Comparison of ENCODE assay signal across 8 cellular contexts in the genomic region with DNA sequence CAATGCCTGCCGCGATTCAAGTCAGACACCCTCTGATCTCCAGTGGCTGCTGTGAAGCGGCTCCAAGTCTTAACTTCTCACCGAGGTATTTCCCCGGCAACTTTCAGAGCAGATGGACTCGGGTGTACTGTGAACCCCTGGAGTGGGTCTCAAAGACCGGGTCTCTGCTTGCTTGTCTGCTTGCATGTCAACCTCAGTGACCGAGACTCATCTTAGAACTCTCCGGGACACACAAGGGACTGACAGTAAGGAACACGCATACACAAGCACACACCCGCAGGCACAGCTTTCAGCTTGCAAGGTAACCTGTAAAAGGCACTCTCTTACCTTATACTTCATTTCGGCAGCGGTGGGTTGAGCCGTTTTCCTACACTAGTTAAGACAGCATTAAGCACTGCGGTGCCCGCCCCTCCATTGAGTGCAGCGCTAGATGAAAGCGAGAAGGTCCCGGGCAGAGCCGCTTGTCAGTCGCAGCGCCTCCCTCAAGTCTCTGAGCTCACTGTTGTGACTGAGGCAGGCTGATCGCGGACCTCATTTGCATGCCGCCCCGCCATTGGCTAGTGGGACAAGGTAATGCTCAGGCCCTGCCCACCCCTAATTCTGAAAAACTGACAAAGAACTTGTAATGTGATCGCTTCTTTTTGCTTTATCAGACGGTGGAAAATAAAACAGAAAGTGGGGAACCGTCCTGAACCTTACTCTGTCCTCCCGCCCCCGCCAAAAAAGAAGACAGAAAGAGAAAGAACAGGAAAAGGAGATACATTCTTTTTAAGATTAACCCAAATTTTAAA. TPM values are rescaled to one million over a fixed set of nuclear protein-coding genes. Genes with fewer than 3 reads are reported as not detected.
A peak's percentile ranks its signal among the peaks of the same experiment; 100 is the strongest.
DNase-seq lines count a peak whose midpoint lies in the region; ATAC-seq, FAIRE-seq and TF ChIP-seq lines count a peak whose summit lies in the region.

A gene with protein sequence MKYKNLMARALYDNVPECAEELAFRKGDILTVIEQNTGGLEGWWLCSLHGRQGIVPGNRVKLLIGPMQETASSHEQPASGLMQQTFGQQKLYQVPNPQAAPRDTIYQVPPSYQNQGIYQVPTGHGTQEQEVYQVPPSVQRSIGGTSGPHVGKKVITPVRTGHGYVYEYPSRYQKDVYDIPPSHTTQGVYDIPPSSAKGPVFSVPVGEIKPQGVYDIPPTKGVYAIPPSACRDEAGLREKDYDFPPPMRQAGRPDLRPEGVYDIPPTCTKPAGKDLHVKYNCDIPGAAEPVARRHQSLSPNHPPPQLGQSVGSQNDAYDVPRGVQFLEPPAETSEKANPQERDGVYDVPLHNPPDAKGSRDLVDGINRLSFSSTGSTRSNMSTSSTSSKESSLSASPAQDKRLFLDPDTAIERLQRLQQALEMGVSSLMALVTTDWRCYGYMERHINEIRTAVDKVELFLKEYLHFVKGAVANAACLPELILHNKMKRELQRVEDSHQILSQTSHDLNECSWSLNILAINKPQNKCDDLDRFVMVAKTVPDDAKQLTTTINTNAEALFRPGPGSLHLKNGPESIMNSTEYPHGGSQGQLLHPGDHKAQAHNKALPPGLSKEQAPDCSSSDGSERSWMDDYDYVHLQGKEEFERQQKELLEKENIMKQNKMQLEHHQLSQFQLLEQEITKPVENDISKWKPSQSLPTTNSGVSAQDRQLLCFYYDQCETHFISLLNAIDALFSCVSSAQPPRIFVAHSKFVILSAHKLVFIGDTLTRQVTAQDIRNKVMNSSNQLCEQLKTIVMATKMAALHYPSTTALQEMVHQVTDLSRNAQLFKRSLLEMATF (minus strand): TSS at position 492 of the 791 bp plus-strand sequence. CDS start 153 bp downstream, at position 339.

- no peaks in the 10 kb centered on the region for H4K20me1 ChIP-seq in H1 (replicated peaks in 1 of 2; ENCODE audit: control insufficient read depth in 1 of 2, insufficient read depth in 2 of 2, low read length in 2 of 2)

- no peaks in the 10 kb centered on the region for H3K27me3 Mint-ChIP-seq in memory B cell

- peak within 1 kb of the TSS; percentile 93 for H3K4me3 Mint-ChIP-seq in memory B cell

- H3K23ac ChIP-seq in H1 (ENCODE audit: insufficient read length) = no peak within 1 kb of the TSS

- H3K23me2 ChIP-seq in H1 (ENCODE audit: low read depth, low read length) = peaks cover 6% of the 10 kb centered on the region; the same call in 1 of the 2 replicates

- H3K79me1 ChIP-seq in H1 (ENCODE audit: low read depth, low read length) = no peaks in the 10 kb centered on the region

- H4K8ac ChIP-seq in H1 (ENCODE audit: extremely low read depth, insufficient read depth, low read length) = 0 out of 2 replicates have a peak within 1 kb of the TSS, but pooled peaks have one; percentile 5

- H3K18ac ChIP-seq in H1 (ENCODE audit: extremely low read depth, low read length) = no peak within 1 kb of the TSS; the same call in 1 of the 2 replicates

- no peaks in the 10 kb centered on the region for H3K79me2 ChIP-seq in H1 (ENCODE audit: control insufficient read depth in 1 of 2, insufficient read depth in 2 of 2, low read length in 2 of 2)

- H3K36me3 ChIP-seq in H1 (ENCODE audit: control insufficient read depth in 2 of 4, insufficient read depth in 4 of 4, low read length in 3 of 4) = no peaks in the 10 kb centered on the region

- no peak within 1 kb of the TSS for H4K91ac ChIP-seq in H1 (replicated peaks; ENCODE audit: insufficient read length, low read length)

- H3K9me3 Mint-ChIP-seq in memory B cell = no peaks in the 10 kb centered on the region

- TF ChIP-seq POLR2A in H1 (IDR thresholded peaks at IDR 0.05; ENCODE audit: control extremely low read depth in 1 of 2, low read depth in 2 of 2, low read length in 2 of 2) = peak; percentile 48 to 60

- peak within 1 kb of the TSS in 1 of 4 experiments; percentile 26; a peak in 2 of 7 replicates for H3K9ac ChIP-seq in H1 (replicated peaks in 1 of 4; ENCODE audit: extremely low read depth in 1 of 4, low read depth in 3 of 4, low read length in 3 of 4)

- H3K4me3 ChIP-seq in H1 (ENCODE audit: extremely low read depth in 1 of 4, insufficient read depth in 2 of 4, low read depth in 3 of 4, low read length in 4 of 4) = peak within 1 kb of the TSS; percentile 53 to 87 (median 80)

- WGBS in H1 (ENCODE audit: extremely low coverage in 1 of 2, insufficient coverage in 1 of 2, insufficient read length in 1 of 2, insufficient replicate concordance in 2 of 2, low coverage in 1 of 2, low lambda C conversion rate in 2 of 2, missing lambda C conversion rate in 1 of 2), 2 experiments = 1% methylated on average over 31 of the region's 31 CpGs; no CpG with 5 or more reads in 1 of the 2 experiments

- no peak within 1 kb of the TSS for H2BK120ac ChIP-seq in H1 (replicated peaks; ENCODE audit: low read depth, low read length)

- FAIRE-seq in H1 (lab: Jason Lieb, UNC) = peak; percentile 86

- H2BK5ac ChIP-seq in H1 (ENCODE audit: low read depth, low read length) = no peak within 1 kb of the TSS

- H2AK5ac ChIP-seq in H1 (ENCODE audit: low read depth, low read length) = no peak within 1 kb of the TSS

- peaks cover 0 to 3% (median 0%) of the 10 kb centered on the region in 4 experiments; a peak in 3 of 7 replicates for H3K27me3 ChIP-seq in H1 (replicated peaks in 1 of 4; ENCODE audit: control insufficient read depth in 3 of 4, extremely low read depth in 1 of 4, insufficient read depth in 3 of 4, low read length in 3 of 4)

- no peak within 1 kb of the TSS for H3K14ac ChIP-seq in H1 (ENCODE audit: insufficient read length)

- CTCF ChIA-PET in H1 (lab: Charles Lee; ENCODE audit: partially characterized antibody) = interaction anchor here (1.0 to 3.9 kb wide), 8 partner anchors 10 to 265 kb away, joined by 3 to 18 read pairs (median 4); no protein-coding TSS in a partner anchor

- no peak within 1 kb of the TSS for H2BK20ac ChIP-seq in H1 (ENCODE audit: low read length)

- DNase-seq in COLO668 (lab: John Stamatoyannopoulos, UW; ENCODE audit: unreplicated experiment) = peak; percentile 74
- peak; percentile 90 for DNase-seq in HT1080 (ENCODE audit: low read depth)
- peak; percentile 96 for DNase-seq in NOMO-1 treated with DMSO at 0.1 percent for 48 hours (lab: John Stamatoyannopoulos, UW; ENCODE audit: unreplicated experiment)
- peak; percentile 86 to 94 for DNase-seq in activated CD8-positive, alpha-beta memory T cell treated with anti-CD3 and anti-CD28 coated beads for 4 hours (ENCODE audit: low read depth in 2 of 2)
- peak; percentile 82 to 89 for DNase-seq in H1 (ENCODE audit: low read depth in 1 of 2, low spot score in 2 of 2)
- peak; percentile 73 to 84 for DNase-seq in memory B cell (ENCODE audit: low spot score in 2 of 2)
- peak; percentile 89 for DNase-seq in stimulated activated CD8-positive, alpha-beta memory T cell treated with anti-CD3 and anti-CD28 coated beads, Interleukin-12 subunit alpha, Interleukin-12 subunit beta, amount 100 ng/mL, for 24 hours (ENCODE audit: extremely low read depth)

- TF ChIP-seq EP300 in H1 (IDR thresholded peaks at IDR 0.05; ENCODE audit: borderline replicate concordance in 1 of 2, low read depth in 2 of 2, low read length in 2 of 2) = no peak

- H3K56ac ChIP-seq in H1 (replicated peaks; ENCODE audit: insufficient read length, low read depth, low read length) = no peak within 1 kb of the TSS

- H3K27ac Mint-ChIP-seq in memory B cell = peak within 1 kb of the TSS; percentile 91

- peak within 1 kb of the TSS; percentile 35 for H2AFZ ChIP-seq in H1 (ENCODE audit: low read length)

- H4K5ac ChIP-seq in H1 (ENCODE audit: insufficient read length, low read depth, low read length) = no peak within 1 kb of the TSS

- peak within 1 kb of the TSS; percentile 12; the same call in 1 of the 2 replicates for H2BK12ac ChIP-seq in H1 (ENCODE audit: low read depth, low read length)

- peaks cover 11% of the 10 kb centered on the region for H3K36me3 Mint-ChIP-seq in memory B cell

- peaks cover 8 to 14% (median 9%) of the 10 kb centered on the region in 4 experiments; a peak in 6 of 7 replicates for H3K4me1 ChIP-seq in H1 (replicated peaks in 1 of 4; ENCODE audit: control insufficient read depth in 3 of 4, insufficient read depth in 4 of 4, low read length in 3 of 4)

- no peaks in the 10 kb centered on the region for H3K9me3 ChIP-seq in H1 (ENCODE audit: insufficient read depth in 2 of 2, low read depth in 1 of 2, low read length in 1 of 2)

- ATAC-seq in GM21360 (IDR thresholded peaks at IDR 0.05; ENCODE audit: unreplicated experiment) (peak; percentile 99), memory B cell (ENCODE audit: low read depth) (peak; percentile 97)

- POLR2A ChIA-PET in H1 (lab: Charles Lee; ENCODE audit: partially characterized antibody) = interaction anchor here (1.0 to 1.6 kb wide), 5 partner anchors 10 to 36 kb away, joined by 3 to 6 read pairs (median 4); no protein-coding TSS in a partner anchor

- no peak within 1 kb of the TSS for H3K4ac ChIP-seq in H1 (replicated peaks; ENCODE audit: insufficient read length, low read depth, low read length)

- no peak for TF ChIP-seq CTCF in H1 (IDR thresholded peaks at IDR 0.05; ENCODE audit: control extremely low read depth in 1 of 3, insufficient read depth in 1 of 3, low read depth in 1 of 3, low read length in 3 of 3)

- no peak within 1 kb of the TSS; the same call in 1 of the 2 replicates for H2BK15ac ChIP-seq in H1 (ENCODE audit: low read length)

- H3K4me2 ChIP-seq in H1 (ENCODE audit: insufficient read depth in 1 of 2, low read depth in 2 of 2, low read length in 2 of 2) = peak within 1 kb of the TSS; percentile 82 to 99

- TF ChIP-seq RAD21 in H1 (IDR thresholded peaks at IDR 0.05 in 1 of 2, conservative IDR thresholded peaks at IDR 0.05 in 1 of 2; ENCODE audit: low read depth in 2 of 2, low read length in 2 of 2) = no peak

- H3K4me1 Mint-ChIP-seq in memory B cell = peaks cover 39% of the 10 kb centered on the region

- no peak within 1 kb of the TSS for H3K27ac ChIP-seq in H1 (ENCODE audit: low read depth, low read length)

TF ChIP-seq in H1, 55 proteins besides CTCF, POLR2A, EP300 and RAD21 (continues in another document):
- TF ChIP-seq PHF8 (conservative IDR thresholded peaks at IDR 0.05; ENCODE audit: low read depth, low read length) (no peak), SIN3A (conservative IDR thresholded peaks at IDR 0.05 in 1 of 2, IDR thresholded peaks at IDR 0.05 in 1 of 2; ENCODE audit: low read depth in 1 of 2, low read length in 2 of 2) (peak; percentile 56 to 66; a peak in 1 of 4 replicates)

RNA-seq across cellular contexts. Expression of the gene that starts here (rescaled TPM):
- total RNA-seq in HT1080 (2014; rRNA removed; shearing (Covaris generic)) = 0.33 and 0.39 TPM in 2 replicates
- 0.77 and 0.90 TPM in 2 replicates for polyA plus RNA-seq in HT1080 (2015; cell fraction: cytosol; rRNA removed)
- 0.94 and 2.1 TPM in 2 replicates for polyA plus RNA-seq in HT1080 (2015; cell fraction: nucleus; rRNA removed)
- 12.0 and 12.8 TPM in 2 replicates for total RNA-seq in H1 (2021; fragmentation: NEBNext Ultra II Directional; extraction: Animal tissue kit (Norgen Biotek cat#: 25700))
- 3.6 and 5.7 TPM in 2 replicates for polyA plus RNA-seq in H1 (2011; rRNA removed)
- polyA plus RNA-seq in H1 (2011; cell fraction: cytosol; rRNA removed) = 5.1 TPM
- 6.5 TPM for polyA plus RNA-seq in H1 (2011; cell fraction: nucleus; rRNA removed)
- 2.8 to 5.6 TPM (median 3.9 TPM) in 4 replicates for polyA plus RNA-seq in H1 (2012, experiment 1 of 2)
- polyA plus RNA-seq in H1 (2012, experiment 2 of 2) = 1.6 TPM
- 4.9 TPM for polyA plus RNA-seq in H1 (2013, experiment 1 of 2)
- 4.8 TPM for polyA plus RNA-seq in H1 (2013, experiment 2 of 2)
- 10.0 and 13.9 TPM in 2 replicates for polyA minus RNA-seq in H1 (2011; rRNA and poly(A)+ RNA removed)
- polyA minus RNA-seq in H1 (2011; cell fraction: cytosol; rRNA and poly(A)+ RNA removed) = 5.9 TPM
- 5.2 TPM for polyA minus RNA-seq in H1 (2011; cell fraction: nucleus; rRNA and poly(A)+ RNA removed)
